29 cellular contexts compared by ENCODE assay signal in the genomic region with DNA sequence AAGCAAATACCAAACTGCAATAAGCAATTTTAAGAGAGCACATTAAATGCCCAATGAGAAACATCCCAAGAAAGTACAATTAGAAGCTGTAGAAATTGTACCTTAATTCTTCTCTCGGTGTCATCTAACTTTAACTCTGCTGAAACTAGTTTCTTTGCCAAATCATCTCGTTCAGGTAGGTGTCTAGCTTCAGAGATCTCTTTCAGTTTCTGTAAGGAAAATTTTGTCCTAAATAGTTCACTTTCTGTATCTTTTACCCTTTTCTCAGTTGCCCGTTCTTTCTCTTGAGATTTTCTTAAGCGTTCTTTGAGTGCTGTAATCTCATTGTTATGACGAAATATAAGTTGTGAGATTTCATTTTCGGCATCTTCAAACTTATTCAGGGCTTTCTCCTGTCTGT. TPM values are rescaled to one million over a fixed set of nuclear protein-coding genes. Genes with fewer than 3 reads are reported as not detected.
"Had no signal": no experiment of that assay in that cellular context is flagged by ENCODE, and none has a peak within 500 bp of the region (broad histone marks: within the 10 kb centered on the region; RNA-seq: fewer than 3 reads in every experiment).

No MANE protein-coding gene starts in this region.

- ATAC-seq: activated CD4-positive, alpha-beta T cell treated with anti-CD3 and anti-CD28 coated beads for 36 hours; activated CD8-positive, alpha-beta memory T cell treated with anti-CD3 and anti-CD28 coated beads, Interleukin-2, amount 10 ng/mL, durations not matched to agents 7 days and 5 days; activated CD8-positive, alpha-beta T cell treated with anti-CD3 and anti-CD28 coated beads, Interleukin-2, amount 10 ng/mL, durations not matched to agents 7 days and 5 days; activated T-cell treated with anti-CD3 and anti-CD28 coated beads, Interleukin-2, amount 50 U/mL, for 72 hours; body of pancreas; effector memory CD8-positive, alpha-beta T cell; gastroesophageal sphincter; left cardiac atrium; natural killer cell; psoas muscle; stimulated activated memory B cell treated with anti-CD40 and anti-IgM and Interleukin-4, amounts not matched to agents 10 μg/mL and 1 μg/mL and 100 μg/mL, for 72 hours had no signal

- H3K4me1 ChIP-seq: body of pancreas, gastroesophageal sphincter, psoas muscle, sigmoid colon, stomach, tibial artery had no signal

- H3K4me1 Mint-ChIP-seq: activated CD4-positive, alpha-beta T cell treated with anti-CD3 and anti-CD28 coated beads for 36 hours; activated CD8-positive, alpha-beta memory T cell treated with anti-CD3 and anti-CD28 coated beads, Interleukin-2, amount 10 ng/mL, durations not matched to agents 7 days and 5 days; natural killer cell; stimulated activated memory B cell treated with anti-CD40 and anti-IgM and Interleukin-4, amounts not matched to agents 10 μg/mL and 1 μg/mL and 100 μg/mL, for 72 hours had no signal

- H3K27me3 ChIP-seq: body of pancreas, gastroesophageal sphincter, neutrophil, sigmoid colon, stomach, tibial artery had no signal

- H3K9me3 ChIP-seq: body of pancreas, gastroesophageal sphincter, neutrophil, psoas muscle, stomach, tibial artery had no signal

- H3K36me3 Mint-ChIP-seq: activated CD8-positive, alpha-beta memory T cell treated with anti-CD3 and anti-CD28 coated beads, Interleukin-2, amount 10 ng/mL, durations not matched to agents 7 days and 5 days; activated naive CD8-positive, alpha-beta T cell; natural killer cell had no signal

- H3K4me3 ChIP-seq: body of pancreas, gastroesophageal sphincter, psoas muscle, sigmoid colon, stomach, tibial artery had no signal

- H3K27ac Mint-ChIP-seq: activated CD4-positive, alpha-beta T cell treated with anti-CD3 and anti-CD28 coated beads for 36 hours; activated CD8-positive, alpha-beta memory T cell treated with anti-CD3 and anti-CD28 coated beads, Interleukin-2, amount 10 ng/mL, durations not matched to agents 7 days and 5 days; activated CD8-positive, alpha-beta T cell treated with anti-CD3 and anti-CD28 coated beads, Interleukin-2, amount 10 ng/mL, durations not matched to agents 7 days and 5 days; activated naive CD8-positive, alpha-beta T cell; activated T-cell treated with anti-CD3 and anti-CD28 coated beads, Interleukin-2, amount 50 U/mL, for 72 hours; effector memory CD8-positive, alpha-beta T cell; natural killer cell; stimulated activated memory B cell treated with anti-CD40 and anti-IgM and Interleukin-4, amounts not matched to agents 10 μg/mL and 1 μg/mL and 100 μg/mL, for 72 hours had no signal

- H3K36me3 ChIP-seq: neutrophil had no signal

- H3K27me3 Mint-ChIP-seq: activated CD4-positive, alpha-beta T cell treated with anti-CD3 and anti-CD28 coated beads for 36 hours; activated CD8-positive, alpha-beta memory T cell treated with anti-CD3 and anti-CD28 coated beads, Interleukin-2, amount 10 ng/mL, durations not matched to agents 7 days and 5 days; activated naive CD8-positive, alpha-beta T cell; effector memory CD8-positive, alpha-beta T cell; stimulated activated memory B cell treated with anti-CD40 and anti-IgM and Interleukin-4, amounts not matched to agents 10 μg/mL and 1 μg/mL and 100 μg/mL, for 72 hours had no signal

- FAIRE-seq: endothelial cell of umbilical vein, keratinocyte, small intestine had no signal

- H3K4me3 Mint-ChIP-seq: activated CD4-positive, alpha-beta T cell treated with anti-CD3 and anti-CD28 coated beads for 36 hours; activated CD8-positive, alpha-beta memory T cell treated with anti-CD3 and anti-CD28 coated beads, Interleukin-2, amount 10 ng/mL, durations not matched to agents 7 days and 5 days; activated CD8-positive, alpha-beta T cell treated with anti-CD3 and anti-CD28 coated beads, Interleukin-2, amount 10 ng/mL, durations not matched to agents 7 days and 5 days; activated naive CD8-positive, alpha-beta T cell; activated T-cell treated with anti-CD3 and anti-CD28 coated beads, Interleukin-2, amount 50 U/mL, for 72 hours; effector memory CD8-positive, alpha-beta T cell; natural killer cell; stimulated activated memory B cell treated with anti-CD40 and anti-IgM and Interleukin-4, amounts not matched to agents 10 μg/mL and 1 μg/mL and 100 μg/mL, for 72 hours had no signal

- H3K9me3 Mint-ChIP-seq: activated T-cell treated with anti-CD3 and anti-CD28 coated beads, Interleukin-2, amount 50 U/mL, for 72 hours; effector memory CD8-positive, alpha-beta T cell had no signal

- DNase-seq: activated CD4-positive, alpha-beta T cell treated with anti-CD3 and anti-CD28 coated beads for 36 hours; activated CD4-positive, CD25-positive, alpha-beta regulatory T cell; activated CD8-positive, alpha-beta memory T cell treated with anti-CD3 and anti-CD28 coated beads, Interleukin-2, amount 10 ng/mL, durations not matched to agents 7 days and 5 days; activated CD8-positive, alpha-beta T cell treated with anti-CD3 and anti-CD28 coated beads, Interleukin-2, amount 10 ng/mL, durations not matched to agents 7 days and 5 days; activated naive CD4-positive, alpha-beta T cell; activated T-cell treated with anti-CD3 and anti-CD28 coated beads, Interleukin-2, amount 50 U/mL, for 72 hours; anterior cingulate cortex; body of pancreas; caudate nucleus; cortex of kidney; effector memory CD8-positive, alpha-beta T cell; hippocampal formation; left cardiac atrium; mesenchymal stem cell; natural killer cell; psoas muscle; sigmoid colon; small intestine; stimulated activated CD4-positive, alpha-beta T cell treated with anti-CD3 and anti-CD28 coated beads, Interleukin-1b, Interleukin-23, amount 100 ng/mL, for 48 hours; stimulated activated CD4-positive, alpha-beta T cell treated with anti-CD3 and anti-CD28 coated beads, Interleukin-4, amount 100 ng/mL, for 4 hours; stimulated activated CD8-positive, alpha-beta memory T cell treated with anti-CD3 and anti-CD28 coated beads, Interleukin-4, amount 100 ng/mL, for 48 hours; stomach; tibial artery had no signal

- H3K27ac ChIP-seq: body of pancreas, gastroesophageal sphincter, neutrophil, psoas muscle, sigmoid colon, stomach, tibial artery had no signal

RNA-seq across cellular contexts. Expression of gene LCA5, which starts 24.1 kb away (rescaled TPM):
- total RNA-seq: activated CD8-positive, alpha-beta T cell treated with anti-CD3 and anti-CD28 coated beads, Interleukin-2, amount 10 ng/mL, durations not matched to agents 7 days and 5 days had no signal
